In the genomic region with DNA sequence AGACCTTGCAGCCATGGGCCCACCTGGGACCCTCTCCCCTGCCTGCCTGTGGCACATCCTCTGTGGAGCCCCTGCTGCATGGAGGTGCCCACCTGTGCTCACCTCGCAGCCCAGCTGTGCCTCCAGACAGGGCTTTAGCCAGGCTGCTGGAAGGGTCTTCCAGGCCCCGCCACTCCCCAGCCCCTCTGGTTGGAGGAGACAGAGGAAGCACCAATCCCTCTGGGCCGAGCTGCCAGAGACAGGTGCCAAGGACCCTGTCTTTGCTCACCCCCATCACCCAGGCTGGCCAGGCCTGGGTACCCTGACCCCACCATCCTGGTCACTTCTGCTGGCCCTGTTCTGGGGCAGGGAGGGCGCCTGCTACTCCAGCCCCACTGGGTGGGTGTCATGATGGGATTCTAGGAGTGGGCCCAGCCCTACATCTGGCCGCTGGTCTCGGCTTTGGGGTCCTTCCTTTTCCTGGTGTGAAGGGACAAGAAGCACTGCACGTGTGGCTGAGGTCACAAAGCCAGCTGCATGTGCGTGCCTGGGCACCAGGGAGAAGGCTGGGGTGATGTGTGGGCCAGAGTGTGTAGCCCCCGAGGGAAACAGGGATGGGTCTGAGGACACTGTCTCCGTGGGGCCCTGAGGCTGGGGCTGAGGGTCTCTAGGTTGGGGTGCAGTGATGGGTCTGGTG, we compare ENCODE assay signal across 2 cellular contexts.
TF ChIP-seq lines count a peak whose summit lies in the region.

No MANE protein-coding gene starts in this region.

TF ChIP-seq in SK-N-SH, 30 proteins besides CTCF, POLR2A, EP300 and RAD21 (continued from another document):
- TF ChIP-seq POLR2AphosphoS5 (IDR thresholded peaks at IDR 0.05; ENCODE audit: low read depth, low read length) (no peak), TCF12 (IDR thresholded peaks at IDR 0.05) (no peak), CHD2 (IDR thresholded peaks at IDR 0.05; ENCODE audit: low read length, partially characterized antibody) (no peak), MXI1 (IDR thresholded peaks at IDR 0.05; ENCODE audit: low read depth, low read length) (no peak), GABPA (IDR thresholded peaks at IDR 0.05; ENCODE audit: low read depth) (no peak), JUND (IDR thresholded peaks at IDR 0.05) (no peak), GATA2 (CRISPR knock-in tag; IDR thresholded peaks at IDR 0.05) (no peak), RXRA (IDR thresholded peaks at IDR 0.05; ENCODE audit: borderline replicate concordance, low read depth) (no peak), TAF1 (IDR thresholded peaks at IDR 0.05; ENCODE audit: borderline replicate concordance, low read depth, low read length) (no peak), RCOR1 (IDR thresholded peaks at IDR 0.05; ENCODE audit: low read length) (no peak)
- TF ChIP-seq, protein P1, sequence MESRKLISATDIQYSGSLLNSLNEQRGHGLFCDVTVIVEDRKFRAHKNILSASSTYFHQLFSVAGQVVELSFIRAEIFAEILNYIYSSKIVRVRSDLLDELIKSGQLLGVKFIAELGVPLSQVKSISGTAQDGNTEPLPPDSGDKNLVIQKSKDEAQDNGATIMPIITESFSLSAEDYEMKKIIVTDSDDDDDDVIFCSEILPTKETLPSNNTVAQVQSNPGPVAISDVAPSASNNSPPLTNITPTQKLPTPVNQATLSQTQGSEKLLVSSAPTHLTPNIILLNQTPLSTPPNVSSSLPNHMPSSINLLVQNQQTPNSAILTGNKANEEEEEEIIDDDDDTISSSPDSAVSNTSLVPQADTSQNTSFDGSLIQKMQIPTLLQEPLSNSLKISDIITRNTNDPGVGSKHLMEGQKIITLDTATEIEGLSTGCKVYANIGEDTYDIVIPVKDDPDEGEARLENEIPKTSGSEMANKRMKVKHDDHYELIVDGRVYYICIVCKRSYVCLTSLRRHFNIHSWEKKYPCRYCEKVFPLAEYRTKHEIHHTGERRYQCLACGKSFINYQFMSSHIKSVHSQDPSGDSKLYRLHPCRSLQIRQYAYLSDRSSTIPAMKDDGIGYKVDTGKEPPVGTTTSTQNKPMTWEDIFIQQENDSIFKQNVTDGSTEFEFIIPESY (IDR thresholded peaks at IDR 0.05; ENCODE audit: borderline replicate concordance, low read depth): no peak
- TF ChIP-seq, protein P2, sequence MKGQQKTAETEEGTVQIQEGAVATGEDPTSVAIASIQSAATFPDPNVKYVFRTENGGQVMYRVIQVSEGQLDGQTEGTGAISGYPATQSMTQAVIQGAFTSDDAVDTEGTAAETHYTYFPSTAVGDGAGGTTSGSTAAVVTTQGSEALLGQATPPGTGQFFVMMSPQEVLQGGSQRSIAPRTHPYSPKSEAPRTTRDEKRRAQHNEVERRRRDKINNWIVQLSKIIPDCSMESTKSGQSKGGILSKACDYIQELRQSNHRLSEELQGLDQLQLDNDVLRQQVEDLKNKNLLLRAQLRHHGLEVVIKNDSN (IDR thresholded peaks at IDR 0.05; ENCODE audit: borderline replicate concordance, low read depth): no peak
- TF ChIP-seq, protein P3, sequence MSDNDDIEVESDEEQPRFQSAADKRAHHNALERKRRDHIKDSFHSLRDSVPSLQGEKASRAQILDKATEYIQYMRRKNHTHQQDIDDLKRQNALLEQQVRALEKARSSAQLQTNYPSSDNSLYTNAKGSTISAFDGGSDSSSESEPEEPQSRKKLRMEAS (IDR thresholded peaks at IDR 0.05; ENCODE audit: low read depth): no peak
- TF ChIP-seq, protein P4, sequence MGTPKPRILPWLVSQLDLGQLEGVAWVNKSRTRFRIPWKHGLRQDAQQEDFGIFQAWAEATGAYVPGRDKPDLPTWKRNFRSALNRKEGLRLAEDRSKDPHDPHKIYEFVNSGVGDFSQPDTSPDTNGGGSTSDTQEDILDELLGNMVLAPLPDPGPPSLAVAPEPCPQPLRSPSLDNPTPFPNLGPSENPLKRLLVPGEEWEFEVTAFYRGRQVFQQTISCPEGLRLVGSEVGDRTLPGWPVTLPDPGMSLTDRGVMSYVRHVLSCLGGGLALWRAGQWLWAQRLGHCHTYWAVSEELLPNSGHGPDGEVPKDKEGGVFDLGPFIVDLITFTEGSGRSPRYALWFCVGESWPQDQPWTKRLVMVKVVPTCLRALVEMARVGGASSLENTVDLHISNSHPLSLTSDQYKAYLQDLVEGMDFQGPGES (IDR thresholded peaks at IDR 0.05; ENCODE audit: low read depth, low read length): no peak
- TF ChIP-seq, protein P5, sequence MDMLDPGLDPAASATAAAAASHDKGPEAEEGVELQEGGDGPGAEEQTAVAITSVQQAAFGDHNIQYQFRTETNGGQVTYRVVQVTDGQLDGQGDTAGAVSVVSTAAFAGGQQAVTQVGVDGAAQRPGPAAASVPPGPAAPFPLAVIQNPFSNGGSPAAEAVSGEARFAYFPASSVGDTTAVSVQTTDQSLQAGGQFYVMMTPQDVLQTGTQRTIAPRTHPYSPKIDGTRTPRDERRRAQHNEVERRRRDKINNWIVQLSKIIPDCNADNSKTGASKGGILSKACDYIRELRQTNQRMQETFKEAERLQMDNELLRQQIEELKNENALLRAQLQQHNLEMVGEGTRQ (IDR thresholded peaks at IDR 0.05; ENCODE audit: borderline replicate concordance, low read depth, low read length): no peak

TF ChIP-seq in SK-N-SH treated with all-trans-retinoic acid at 6 μM for 48 hours, 23 proteins besides CTCF, POLR2A, EP300 and RAD21:
- TF ChIP-seq, protein P6, sequence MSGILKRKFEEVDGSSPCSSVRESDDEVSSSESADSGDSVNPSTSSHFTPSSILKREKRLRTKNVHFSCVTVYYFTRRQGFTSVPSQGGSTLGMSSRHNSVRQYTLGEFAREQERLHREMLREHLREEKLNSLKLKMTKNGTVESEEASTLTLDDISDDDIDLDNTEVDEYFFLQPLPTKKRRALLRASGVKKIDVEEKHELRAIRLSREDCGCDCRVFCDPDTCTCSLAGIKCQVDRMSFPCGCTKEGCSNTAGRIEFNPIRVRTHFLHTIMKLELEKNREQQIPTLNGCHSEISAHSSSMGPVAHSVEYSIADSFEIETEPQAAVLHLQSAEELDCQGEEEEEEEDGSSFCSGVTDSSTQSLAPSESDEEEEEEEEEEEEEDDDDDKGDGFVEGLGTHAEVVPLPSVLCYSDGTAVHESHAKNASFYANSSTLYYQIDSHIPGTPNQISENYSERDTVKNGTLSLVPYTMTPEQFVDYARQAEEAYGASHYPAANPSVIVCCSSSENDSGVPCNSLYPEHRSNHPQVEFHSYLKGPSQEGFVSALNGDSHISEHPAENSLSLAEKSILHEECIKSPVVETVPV (CRISPR knock-in tag; IDR thresholded peaks at IDR 0.05): no peak
- TF ChIP-seq ZNF565 (CRISPR knock-in tag; conservative IDR thresholded peaks at IDR 0.05; ENCODE audit: low read depth) (no peak), OSR1 (CRISPR knock-in tag; IDR thresholded peaks at IDR 0.05) (no peak), ZFP30 (CRISPR knock-in tag; IDR thresholded peaks at IDR 0.05) (no peak), ZNF70 (CRISPR knock-in tag; IDR thresholded peaks at IDR 0.05) (no peak), ARNTL (CRISPR knock-in tag; IDR thresholded peaks at IDR 0.05; ENCODE audit: borderline replicate concordance, low read depth) (no peak), BACH2 (CRISPR knock-in tag; IDR thresholded peaks at IDR 0.05; ENCODE audit: borderline replicate concordance) (no peak), RARB (CRISPR knock-in tag; IDR thresholded peaks at IDR 0.05) (no peak), PPARA (CRISPR knock-in tag; IDR thresholded peaks at IDR 0.05; ENCODE audit: borderline replicate concordance) (no peak), TOX (CRISPR knock-in tag; IDR thresholded peaks at IDR 0.05; ENCODE audit: borderline replicate concordance) (no peak), ESRRG (CRISPR knock-in tag; IDR thresholded peaks at IDR 0.05) (no peak), CSDC2 (CRISPR knock-in tag; IDR thresholded peaks at IDR 0.05) (no peak), ZNF8 (CRISPR knock-in tag; IDR thresholded peaks at IDR 0.05) (no peak), ISL1 (CRISPR knock-in tag; IDR thresholded peaks at IDR 0.05) (no peak)
- TF ChIP-seq, protein P7, sequence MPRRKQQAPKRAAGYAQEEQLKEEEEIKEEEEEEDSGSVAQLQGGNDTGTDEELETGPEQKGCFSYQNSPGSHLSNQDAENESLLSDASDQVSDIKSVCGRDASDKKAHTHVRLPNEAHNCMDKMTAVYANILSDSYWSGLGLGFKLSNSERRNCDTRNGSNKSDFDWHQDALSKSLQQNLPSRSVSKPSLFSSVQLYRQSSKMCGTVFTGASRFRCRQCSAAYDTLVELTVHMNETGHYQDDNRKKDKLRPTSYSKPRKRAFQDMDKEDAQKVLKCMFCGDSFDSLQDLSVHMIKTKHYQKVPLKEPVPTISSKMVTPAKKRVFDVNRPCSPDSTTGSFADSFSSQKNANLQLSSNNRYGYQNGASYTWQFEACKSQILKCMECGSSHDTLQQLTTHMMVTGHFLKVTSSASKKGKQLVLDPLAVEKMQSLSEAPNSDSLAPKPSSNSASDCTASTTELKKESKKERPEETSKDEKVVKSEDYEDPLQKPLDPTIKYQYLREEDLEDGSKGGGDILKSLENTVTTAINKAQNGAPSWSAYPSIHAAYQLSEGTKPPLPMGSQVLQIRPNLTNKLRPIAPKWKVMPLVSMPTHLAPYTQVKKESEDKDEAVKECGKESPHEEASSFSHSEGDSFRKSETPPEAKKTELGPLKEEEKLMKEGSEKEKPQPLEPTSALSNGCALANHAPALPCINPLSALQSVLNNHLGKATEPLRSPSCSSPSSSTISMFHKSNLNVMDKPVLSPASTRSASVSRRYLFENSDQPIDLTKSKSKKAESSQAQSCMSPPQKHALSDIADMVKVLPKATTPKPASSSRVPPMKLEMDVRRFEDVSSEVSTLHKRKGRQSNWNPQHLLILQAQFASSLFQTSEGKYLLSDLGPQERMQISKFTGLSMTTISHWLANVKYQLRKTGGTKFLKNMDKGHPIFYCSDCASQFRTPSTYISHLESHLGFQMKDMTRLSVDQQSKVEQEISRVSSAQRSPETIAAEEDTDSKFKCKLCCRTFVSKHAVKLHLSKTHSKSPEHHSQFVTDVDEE (CRISPR knock-in tag; IDR thresholded peaks at IDR 0.05): no peak
- TF ChIP-seq, protein P8, sequence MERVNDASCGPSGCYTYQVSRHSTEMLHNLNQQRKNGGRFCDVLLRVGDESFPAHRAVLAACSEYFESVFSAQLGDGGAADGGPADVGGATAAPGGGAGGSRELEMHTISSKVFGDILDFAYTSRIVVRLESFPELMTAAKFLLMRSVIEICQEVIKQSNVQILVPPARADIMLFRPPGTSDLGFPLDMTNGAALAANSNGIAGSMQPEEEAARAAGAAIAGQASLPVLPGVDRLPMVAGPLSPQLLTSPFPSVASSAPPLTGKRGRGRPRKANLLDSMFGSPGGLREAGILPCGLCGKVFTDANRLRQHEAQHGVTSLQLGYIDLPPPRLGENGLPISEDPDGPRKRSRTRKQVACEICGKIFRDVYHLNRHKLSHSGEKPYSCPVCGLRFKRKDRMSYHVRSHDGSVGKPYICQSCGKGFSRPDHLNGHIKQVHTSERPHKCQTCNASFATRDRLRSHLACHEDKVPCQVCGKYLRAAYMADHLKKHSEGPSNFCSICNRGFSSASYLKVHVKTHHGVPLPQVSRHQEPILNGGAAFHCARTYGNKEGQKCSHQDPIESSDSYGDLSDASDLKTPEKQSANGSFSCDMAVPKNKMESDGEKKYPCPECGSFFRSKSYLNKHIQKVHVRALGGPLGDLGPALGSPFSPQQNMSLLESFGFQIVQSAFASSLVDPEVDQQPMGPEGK (CRISPR knock-in tag; IDR thresholded peaks at IDR 0.05; ENCODE audit: borderline replicate concordance): no peak
- TF ChIP-seq, protein P9, sequence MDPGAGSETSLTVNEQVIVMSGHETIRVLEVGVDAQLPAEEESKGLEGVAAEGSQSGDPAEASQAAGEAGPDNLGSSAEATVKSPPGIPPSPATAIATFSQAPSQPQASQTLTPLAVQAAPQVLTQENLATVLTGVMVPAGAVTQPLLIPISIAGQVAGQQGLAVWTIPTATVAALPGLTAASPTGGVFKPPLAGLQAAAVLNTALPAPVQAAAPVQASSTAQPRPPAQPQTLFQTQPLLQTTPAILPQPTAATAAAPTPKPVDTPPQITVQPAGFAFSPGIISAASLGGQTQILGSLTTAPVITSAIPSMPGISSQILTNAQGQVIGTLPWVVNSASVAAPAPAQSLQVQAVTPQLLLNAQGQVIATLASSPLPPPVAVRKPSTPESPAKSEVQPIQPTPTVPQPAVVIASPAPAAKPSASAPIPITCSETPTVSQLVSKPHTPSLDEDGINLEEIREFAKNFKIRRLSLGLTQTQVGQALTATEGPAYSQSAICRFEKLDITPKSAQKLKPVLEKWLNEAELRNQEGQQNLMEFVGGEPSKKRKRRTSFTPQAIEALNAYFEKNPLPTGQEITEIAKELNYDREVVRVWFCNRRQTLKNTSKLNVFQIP (CRISPR knock-in tag; IDR thresholded peaks at IDR 0.05; ENCODE audit: borderline replicate concordance, low read depth): no peak
TF ChIP-seq in SK-N-SH treated with all-trans-retinoic acid at 6 μM for 48 hours: peak in this region for 0.
